In genomic region chr10:124533266-124533665, GRCh38 we compare ENCODE assay signal across 1 cellular context.
TF ChIP-seq lines count a peak whose summit lies in the region.

No MANE protein-coding gene starts in this region.

TF ChIP-seq in H1, 55 proteins besides CTCF, POLR2A, EP300 and RAD21:
- no peak for TF ChIP-seq CREB1 (IDR thresholded peaks at IDR 0.05)
- no peak for TF ChIP-seq KDM4A (IDR thresholded peaks at IDR 0.05; ENCODE audit: low read depth, low read length, severe bottlenecking)
- TF ChIP-seq POU5F1 (IDR thresholded peaks at IDR 0.05; ENCODE audit: low read depth, low read length): no peak
- TF ChIP-seq, protein P1, sequence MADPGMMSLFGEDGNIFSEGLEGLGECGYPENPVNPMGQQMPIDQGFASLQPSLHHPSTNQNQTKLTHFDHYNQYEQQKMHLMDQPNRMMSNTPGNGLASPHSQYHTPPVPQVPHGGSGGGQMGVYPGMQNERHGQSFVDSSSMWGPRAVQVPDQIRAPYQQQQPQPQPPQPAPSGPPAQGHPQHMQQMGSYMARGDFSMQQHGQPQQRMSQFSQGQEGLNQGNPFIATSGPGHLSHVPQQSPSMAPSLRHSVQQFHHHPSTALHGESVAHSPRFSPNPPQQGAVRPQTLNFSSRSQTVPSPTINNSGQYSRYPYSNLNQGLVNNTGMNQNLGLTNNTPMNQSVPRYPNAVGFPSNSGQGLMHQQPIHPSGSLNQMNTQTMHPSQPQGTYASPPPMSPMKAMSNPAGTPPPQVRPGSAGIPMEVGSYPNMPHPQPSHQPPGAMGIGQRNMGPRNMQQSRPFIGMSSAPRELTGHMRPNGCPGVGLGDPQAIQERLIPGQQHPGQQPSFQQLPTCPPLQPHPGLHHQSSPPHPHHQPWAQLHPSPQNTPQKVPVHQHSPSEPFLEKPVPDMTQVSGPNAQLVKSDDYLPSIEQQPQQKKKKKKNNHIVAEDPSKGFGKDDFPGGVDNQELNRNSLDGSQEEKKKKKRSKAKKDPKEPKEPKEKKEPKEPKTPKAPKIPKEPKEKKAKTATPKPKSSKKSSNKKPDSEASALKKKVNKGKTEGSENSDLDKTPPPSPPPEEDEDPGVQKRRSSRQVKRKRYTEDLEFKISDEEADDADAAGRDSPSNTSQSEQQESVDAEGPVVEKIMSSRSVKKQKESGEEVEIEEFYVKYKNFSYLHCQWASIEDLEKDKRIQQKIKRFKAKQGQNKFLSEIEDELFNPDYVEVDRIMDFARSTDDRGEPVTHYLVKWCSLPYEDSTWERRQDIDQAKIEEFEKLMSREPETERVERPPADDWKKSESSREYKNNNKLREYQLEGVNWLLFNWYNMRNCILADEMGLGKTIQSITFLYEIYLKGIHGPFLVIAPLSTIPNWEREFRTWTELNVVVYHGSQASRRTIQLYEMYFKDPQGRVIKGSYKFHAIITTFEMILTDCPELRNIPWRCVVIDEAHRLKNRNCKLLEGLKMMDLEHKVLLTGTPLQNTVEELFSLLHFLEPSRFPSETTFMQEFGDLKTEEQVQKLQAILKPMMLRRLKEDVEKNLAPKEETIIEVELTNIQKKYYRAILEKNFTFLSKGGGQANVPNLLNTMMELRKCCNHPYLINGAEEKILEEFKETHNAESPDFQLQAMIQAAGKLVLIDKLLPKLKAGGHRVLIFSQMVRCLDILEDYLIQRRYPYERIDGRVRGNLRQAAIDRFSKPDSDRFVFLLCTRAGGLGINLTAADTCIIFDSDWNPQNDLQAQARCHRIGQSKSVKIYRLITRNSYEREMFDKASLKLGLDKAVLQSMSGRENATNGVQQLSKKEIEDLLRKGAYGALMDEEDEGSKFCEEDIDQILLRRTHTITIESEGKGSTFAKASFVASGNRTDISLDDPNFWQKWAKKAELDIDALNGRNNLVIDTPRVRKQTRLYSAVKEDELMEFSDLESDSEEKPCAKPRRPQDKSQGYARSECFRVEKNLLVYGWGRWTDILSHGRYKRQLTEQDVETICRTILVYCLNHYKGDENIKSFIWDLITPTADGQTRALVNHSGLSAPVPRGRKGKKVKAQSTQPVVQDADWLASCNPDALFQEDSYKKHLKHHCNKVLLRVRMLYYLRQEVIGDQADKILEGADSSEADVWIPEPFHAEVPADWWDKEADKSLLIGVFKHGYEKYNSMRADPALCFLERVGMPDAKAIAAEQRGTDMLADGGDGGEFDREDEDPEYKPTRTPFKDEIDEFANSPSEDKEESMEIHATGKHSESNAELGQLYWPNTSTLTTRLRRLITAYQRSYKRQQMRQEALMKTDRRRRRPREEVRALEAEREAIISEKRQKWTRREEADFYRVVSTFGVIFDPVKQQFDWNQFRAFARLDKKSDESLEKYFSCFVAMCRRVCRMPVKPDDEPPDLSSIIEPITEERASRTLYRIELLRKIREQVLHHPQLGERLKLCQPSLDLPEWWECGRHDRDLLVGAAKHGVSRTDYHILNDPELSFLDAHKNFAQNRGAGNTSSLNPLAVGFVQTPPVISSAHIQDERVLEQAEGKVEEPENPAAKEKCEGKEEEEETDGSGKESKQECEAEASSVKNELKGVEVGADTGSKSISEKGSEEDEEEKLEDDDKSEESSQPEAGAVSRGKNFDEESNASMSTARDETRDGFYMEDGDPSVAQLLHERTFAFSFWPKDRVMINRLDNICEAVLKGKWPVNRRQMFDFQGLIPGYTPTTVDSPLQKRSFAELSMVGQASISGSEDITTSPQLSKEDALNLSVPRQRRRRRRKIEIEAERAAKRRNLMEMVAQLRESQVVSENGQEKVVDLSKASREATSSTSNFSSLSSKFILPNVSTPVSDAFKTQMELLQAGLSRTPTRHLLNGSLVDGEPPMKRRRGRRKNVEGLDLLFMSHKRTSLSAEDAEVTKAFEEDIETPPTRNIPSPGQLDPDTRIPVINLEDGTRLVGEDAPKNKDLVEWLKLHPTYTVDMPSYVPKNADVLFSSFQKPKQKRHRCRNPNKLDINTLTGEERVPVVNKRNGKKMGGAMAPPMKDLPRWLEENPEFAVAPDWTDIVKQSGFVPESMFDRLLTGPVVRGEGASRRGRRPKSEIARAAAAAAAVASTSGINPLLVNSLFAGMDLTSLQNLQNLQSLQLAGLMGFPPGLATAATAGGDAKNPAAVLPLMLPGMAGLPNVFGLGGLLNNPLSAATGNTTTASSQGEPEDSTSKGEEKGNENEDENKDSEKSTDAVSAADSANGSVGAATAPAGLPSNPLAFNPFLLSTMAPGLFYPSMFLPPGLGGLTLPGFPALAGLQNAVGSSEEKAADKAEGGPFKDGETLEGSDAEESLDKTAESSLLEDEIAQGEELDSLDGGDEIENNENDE (IDR thresholded peaks at IDR 0.05; ENCODE audit: insufficient replicate concordance, low read length): no peak
